10 cellular contexts compared by ENCODE assay signal in the genomic region with DNA sequence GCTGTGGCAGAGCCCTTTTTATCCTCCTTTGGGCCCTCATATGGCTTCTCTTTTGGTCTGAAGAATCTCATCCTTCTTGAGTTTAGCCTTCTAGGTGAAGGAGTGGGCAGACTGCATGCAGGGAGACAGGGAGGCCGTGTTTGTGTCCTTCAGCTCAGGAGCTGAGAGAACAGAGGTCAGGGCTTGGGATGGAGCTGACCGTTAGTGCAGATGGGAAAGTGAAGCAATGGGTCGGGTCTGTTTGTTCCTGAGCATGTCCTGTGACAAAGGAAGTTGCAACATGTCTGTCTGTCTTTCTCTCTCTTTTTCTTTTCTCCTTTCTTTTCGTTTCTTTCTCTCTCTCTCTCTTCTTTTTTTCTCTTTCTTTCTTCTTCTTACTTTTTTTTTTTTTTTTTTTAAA. TPM values are rescaled to one million over a fixed set of nuclear protein-coding genes. Genes with fewer than 3 reads are reported as not detected.
DNase-seq lines count a peak whose midpoint lies in the region; ATAC-seq and TF ChIP-seq lines count a peak whose summit lies in the region.
"Had no signal": no experiment of that assay in that cellular context is flagged by ENCODE, and none has a peak within 500 bp of the region (broad histone marks: within the 10 kb centered on the region; RNA-seq: fewer than 3 reads in every experiment).

No MANE protein-coding gene starts in this region.

- no peak for TF ChIP-seq EP300 in esophagus muscularis mucosa (IDR thresholded peaks at IDR 0.05)

- TF ChIP-seq CTCF in esophagus muscularis mucosa (IDR thresholded peaks at IDR 0.05) (no peak), nephron (IDR thresholded peaks at IDR 0.05; ENCODE audit: unreplicated experiment in 3 of 3) (no peak), PC-9 (conservative IDR thresholded peaks at IDR 0.05) (no peak)

- H3K27ac ChIP-seq in esophagus muscularis mucosa (replicated peaks in 1 of 4) (peak overlapping the region; percentile 31 to 52 (median 41)), PC-9 (no peak overlapping the region)
- H3K27ac ChIP-seq: SJSA1 had no signal

- CTCF ChIA-PET in PC-9 (lab: Charles Lee), result no interaction called here

- H3F3A ChIP-seq in PC-9 (ENCODE audit: insufficient read depth, low read depth), result no peaks in the 10 kb centered on the region

- no peaks in the 10 kb centered on the region for H3K27me3 ChIP-seq in esophagus muscularis mucosa
- no peaks in the 10 kb centered on the region for H3K27me3 ChIP-seq in PC-9 (ENCODE audit: insufficient read depth, low read depth)
- H3K27me3 ChIP-seq: SJSA1, tibial nerve had no signal

- ATAC-seq in stimulated activated naive CD8-positive, alpha-beta T cell treated with anti-CD3 and anti-CD28 coated beads, Interleukin-15, amount 100 ng/mL, for 72 hours, result no peak

- no peaks in the 10 kb centered on the region for H3K9me2 ChIP-seq in PC-9 (ENCODE audit: insufficient read depth)

- no peaks in the 10 kb centered on the region for H3K9me3 Mint-ChIP-seq in nephron
- H3K9me3 Mint-ChIP-seq in stimulated activated naive CD8-positive, alpha-beta T cell treated with anti-CD3 and anti-CD28 coated beads, Interleukin-15, amount 100 ng/mL, for 72 hours, result no peaks in the 10 kb centered on the region

- H3K4me1 ChIP-seq in esophagus muscularis mucosa (peaks cover 84 to 98% (median 97%) of the 10 kb centered on the region in 4 donors), PC-9 (replicated peaks; ENCODE audit: insufficient read depth) (no peaks in the 10 kb centered on the region)

- peak overlapping the region in 2 of 3 experiments; percentile 70 to 95 for H3K27ac Mint-ChIP-seq in nephron
- H3K27ac Mint-ChIP-seq in stimulated activated naive CD8-positive, alpha-beta T cell treated with anti-CD3 and anti-CD28 coated beads, Interleukin-15, amount 100 ng/mL, for 72 hours, result peak overlapping the region in 1 of 2 donors; percentile 54

- no peaks in the 10 kb centered on the region for H3K27me3 Mint-ChIP-seq in nephron (ENCODE audit: low read depth)
- H3K27me3 Mint-ChIP-seq in stimulated activated naive CD8-positive, alpha-beta T cell treated with anti-CD3 and anti-CD28 coated beads, Interleukin-15, amount 100 ng/mL, for 72 hours, result no peaks in the 10 kb centered on the region

- BruUV-seq in PC-9 (replicated peaks; lab: Mats Ljungman, UMichigan), result no TSS peak

- peak; percentile 19 for DNase-seq in CD1c-positive myeloid dendritic cell (ENCODE audit: extremely low spot score)
- DNase-seq in NCI-H69 (lab: John Stamatoyannopoulos, UW), result peak; percentile 17
- no peak for DNase-seq in esophagus muscularis mucosa (ENCODE audit: extremely low spot score)
- no peak for DNase-seq in stimulated activated naive CD8-positive, alpha-beta T cell treated with anti-CD3 and anti-CD28 coated beads, Interleukin-15, amount 100 ng/mL, for 72 hours
- no peak for DNase-seq in PC-9
- DNase-seq in effector CD4-positive, alpha-beta T cell, result no peak
- DNase-seq in activated effector memory CD4-positive, alpha-beta T cell treated with Interleukin-2 at 50 U/mL for 16 hours, result no peak

- H3K36me3 ChIP-seq in esophagus muscularis mucosa (peaks cover 0 to 12% (median 5%) of the 10 kb centered on the region in 4 donors), PC-9 (ENCODE audit: low read depth) (no peaks in the 10 kb centered on the region)
- H3K36me3 ChIP-seq: tibial nerve had no signal

- no peak overlapping the region for H2AFZ ChIP-seq in PC-9

- H3K4me1 Mint-ChIP-seq in nephron, result peaks cover 92% of the 10 kb centered on the region
- peaks cover 81% of the 10 kb centered on the region for H3K4me1 Mint-ChIP-seq in stimulated activated naive CD8-positive, alpha-beta T cell treated with anti-CD3 and anti-CD28 coated beads, Interleukin-15, amount 100 ng/mL, for 72 hours

- no peak overlapping the region for H3K4me3 ChIP-seq in esophagus muscularis mucosa
- H3K4me3 ChIP-seq in PC-9, result no peak overlapping the region
- H3K4me3 ChIP-seq: SJSA1, tibial nerve had no signal

- no peak overlapping the region for H3K4me2 ChIP-seq in PC-9

- peaks cover 26% of the 10 kb centered on the region for H3K36me3 Mint-ChIP-seq in nephron (ENCODE audit: low read depth)

- POLR2A ChIA-PET in PC-9 (lab: Charles Lee; ENCODE audit: unreplicated experiment), result no interaction called here

- peaks cover 59% of the 10 kb centered on the region for H4K20me1 ChIP-seq in PC-9 (ENCODE audit: insufficient read depth)

- 66% methylated on average over 4 of the region's 4 CpGs for WGBS in esophagus muscularis mucosa

- no peaks in the 10 kb centered on the region for H3K9me3 ChIP-seq in esophagus muscularis mucosa
- H3K9me3 ChIP-seq in PC-9 (ENCODE audit: insufficient read depth, low read depth), result no peaks in the 10 kb centered on the region
- H3K9me3 ChIP-seq: SJSA1, tibial nerve had no signal

- peaks cover 79% of the 10 kb centered on the region for H3K79me2 ChIP-seq in PC-9 (ENCODE audit: low read depth)

- intact Hi-C loops in esophagus muscularis mucosa (cut with DNase I) (no loop called here), PC-9 (cut with micrococcal nuclease; ENCODE audit: unreplicated experiment) (no loop called here)

- H3K4me3 Mint-ChIP-seq in nephron, result no peak overlapping the region
- no peak overlapping the region for H3K4me3 Mint-ChIP-seq in stimulated activated naive CD8-positive, alpha-beta T cell treated with anti-CD3 and anti-CD28 coated beads, Interleukin-15, amount 100 ng/mL, for 72 hours

- TF ChIP-seq POLR2A in esophagus muscularis mucosa (IDR thresholded peaks at IDR 0.05; ENCODE audit: low read depth), result no peak

RNA-seq across cellular contexts. Expression of gene MAPKAPK2, which starts 14.9 kb away (rescaled TPM):
- total RNA-seq in esophagus muscularis mucosa (10 to 100 TPM; 37.8 to 70.1 (median 61.7) TPM), PC-9 (2021) (62.6 and 70.6 TPM in 2 replicates)

Comparison
In these comparisons a context has a peak if more than half of its experiments do, and no peak if none do; other contexts are left out.
1. DNase-seq: peak in CD1c-positive myeloid dendritic cell (single experiment) and NCI-H69 (single experiment); none in esophagus muscularis mucosa (single experiment), stimulated activated naive CD8-positive, alpha-beta T cell treated with anti-CD3 and anti-CD28 coated beads, Interleukin-15, amount 100 ng/mL, for 72 hours (0 of 2), PC-9 (0 of 2), effector CD4-positive, alpha-beta T cell (single experiment) and activated effector memory CD4-positive, alpha-beta T cell treated with Interleukin-2 at 50 U/mL for 16 hours (single experiment).